In genomic region chr22:41367039-41367679, GRCh38 we compare ENCODE assay signal across 1 cellular context.
TF ChIP-seq lines count a peak whose summit lies in the region.

No MANE protein-coding gene starts in this region.

TF ChIP-seq in HepG2, 621 proteins besides CTCF, POLR2A, EP300 and RAD21 (continued from another document and continues in another):
- TF ChIP-seq ZHX1 (CRISPR knock-in tag; IDR thresholded peaks at IDR 0.05; ENCODE audit: low read depth), result no peak
- no peak for TF ChIP-seq WIZ (CRISPR knock-in tag; IDR thresholded peaks at IDR 0.05)
- TF ChIP-seq SAFB2 (CRISPR knock-in tag; IDR thresholded peaks at IDR 0.05; ENCODE audit: borderline replicate concordance, low read depth), result 0 out of 2 replicates have a peak, but pooled peaks have one; percentile 69
- TF ChIP-seq ZNF687 (CRISPR knock-in tag; IDR thresholded peaks at IDR 0.05), result peak; percentile 97
- no peak for TF ChIP-seq ZNF326 (CRISPR knock-in tag; IDR thresholded peaks at IDR 0.05; ENCODE audit: borderline replicate concordance)
- no peak for TF ChIP-seq ZNF34 (CRISPR knock-in tag; IDR thresholded peaks at IDR 0.05; ENCODE audit: borderline replicate concordance)
- no peak; the same call in 1 of the 2 replicates for TF ChIP-seq HMG20B (CRISPR knock-in tag; conservative IDR thresholded peaks at IDR 0.05)
- TF ChIP-seq HMGXB4 (CRISPR knock-in tag; IDR thresholded peaks at IDR 0.05; ENCODE audit: borderline replicate concordance in 1 of 2, low read depth in 1 of 2), result peak in 1 of 2 experiments; percentile 34; a peak in 1 of 4 replicates
- no peak for TF ChIP-seq ZNF343 (CRISPR knock-in tag; IDR thresholded peaks at IDR 0.05)
- no peak for TF ChIP-seq MAFG (CRISPR knock-in tag; IDR thresholded peaks at IDR 0.05)
- TF ChIP-seq JUND (CRISPR knock-in tag; IDR thresholded peaks at IDR 0.05), result no peak
- TF ChIP-seq SMAD1 (CRISPR knock-in tag; IDR thresholded peaks at IDR 0.05; ENCODE audit: borderline replicate concordance, low read depth), result no peak
- TF ChIP-seq CBX1 (IDR thresholded peaks at IDR 0.05; ENCODE audit: low read depth), result no peak
- no peak for TF ChIP-seq ZBTB26 (CRISPR knock-in tag; IDR thresholded peaks at IDR 0.05; ENCODE audit: borderline replicate concordance)
- TF ChIP-seq ZNF407 (CRISPR knock-in tag; IDR thresholded peaks at IDR 0.05; ENCODE audit: not compliant biosample characterization), result no peak
- peak; percentile 38; the same call in 1 of the 2 replicates for TF ChIP-seq BHLHE40 (IDR thresholded peaks at IDR 0.05; ENCODE audit: low read length)
- no peak for TF ChIP-seq ZNF678 (CRISPR knock-in tag; IDR thresholded peaks at IDR 0.05)
- TF ChIP-seq ZNF646 (CRISPR knock-in tag; IDR thresholded peaks at IDR 0.05), result no peak
- no peak for TF ChIP-seq PCBP2 (optimal IDR thresholded peaks at IDR 0.05; ENCODE audit: low read depth, low read length, poor library complexity, severe bottlenecking)
- no peak for TF ChIP-seq SETDB1 (CRISPR knock-in tag; IDR thresholded peaks at IDR 0.05; ENCODE audit: borderline replicate concordance)
- TF ChIP-seq BCLAF1 (IDR thresholded peaks at IDR 0.05), result no peak
- no peak for TF ChIP-seq ZNF124 (CRISPR knock-in tag; IDR thresholded peaks at IDR 0.05)
